In the genomic region with DNA sequence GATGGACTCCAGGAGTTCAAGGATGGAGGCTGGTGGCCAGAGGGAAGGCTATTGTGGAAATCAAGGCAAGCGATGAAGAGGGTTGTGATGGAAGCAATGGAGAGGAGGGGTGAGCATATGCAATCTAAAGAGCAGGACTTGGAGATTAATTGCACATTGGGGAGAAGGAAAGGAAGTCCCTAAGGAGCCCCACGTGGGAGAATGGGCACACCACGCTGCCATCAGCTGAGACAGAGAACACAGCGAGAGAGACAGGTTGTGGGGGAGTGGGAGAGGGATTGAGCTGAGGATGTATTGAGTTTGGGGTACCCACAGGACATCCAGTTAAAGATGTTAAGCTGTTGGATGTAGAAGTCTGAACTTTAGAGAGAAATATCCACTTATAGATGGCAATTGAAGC, we compare ENCODE assay signal across 27 cellular contexts.
"Had no signal": no experiment of that assay in that cellular context is flagged by ENCODE, and none has a peak within 500 bp of the region (broad histone marks: within the 10 kb centered on the region; RNA-seq: fewer than 3 reads in every experiment).

No MANE protein-coding gene starts in this region.

- H3K4me3 ChIP-seq: colonic mucosa, coronary artery, dorsolateral prefrontal cortex, esophagus squamous epithelium, gastrocnemius medialis, gastroesophageal sphincter, heart left ventricle, heart right ventricle had no signal

- H3K27me3 ChIP-seq: colonic mucosa, dorsolateral prefrontal cortex, esophagus squamous epithelium, foreskin keratinocyte, gastrocnemius medialis, gastroesophageal sphincter, heart left ventricle, heart right ventricle had no signal

- H3K4me1 ChIP-seq: colonic mucosa, esophagus squamous epithelium, foreskin keratinocyte, gastrocnemius medialis, gastroesophageal sphincter, heart left ventricle had no signal

- H3K9me3 ChIP-seq: colonic mucosa, gastrocnemius medialis had no signal

- ATAC-seq: effector memory CD8-positive, alpha-beta T cell; esophagus mucosa; foreskin keratinocyte; gastrocnemius medialis; gastroesophageal sphincter; heart left ventricle; heart right ventricle had no signal

- DNase-seq: colonic mucosa; cortex of kidney; dermis blood vessel endothelial cell; dorsolateral prefrontal cortex; effector CD4-positive, alpha-beta T cell; effector CD8-positive, alpha-beta T cell; effector memory CD4-positive, alpha-beta T cell; effector memory CD8-positive, alpha-beta T cell; endodermal cell; erythroblast; esophagus squamous epithelium; foreskin fibroblast; foreskin keratinocyte; foreskin melanocyte; gastrocnemius medialis; glutamatergic neuron; head of caudate nucleus; heart left ventricle; heart right ventricle had no signal

- H3K27ac ChIP-seq: colonic mucosa, coronary artery, dorsolateral prefrontal cortex, epithelial cell of prostate, esophagus squamous epithelium, foreskin keratinocyte, gastrocnemius medialis, gastroesophageal sphincter, heart left ventricle, heart right ventricle had no signal

- H3K36me3 ChIP-seq: colonic mucosa, esophagus squamous epithelium, gastrocnemius medialis, gastroesophageal sphincter, heart left ventricle, heart right ventricle had no signal

- FAIRE-seq: colon, endometrium, endothelial cell of umbilical vein, frontal cortex had no signal
